Comparison of ENCODE assay signal across 8 cellular contexts in the genomic region with DNA sequence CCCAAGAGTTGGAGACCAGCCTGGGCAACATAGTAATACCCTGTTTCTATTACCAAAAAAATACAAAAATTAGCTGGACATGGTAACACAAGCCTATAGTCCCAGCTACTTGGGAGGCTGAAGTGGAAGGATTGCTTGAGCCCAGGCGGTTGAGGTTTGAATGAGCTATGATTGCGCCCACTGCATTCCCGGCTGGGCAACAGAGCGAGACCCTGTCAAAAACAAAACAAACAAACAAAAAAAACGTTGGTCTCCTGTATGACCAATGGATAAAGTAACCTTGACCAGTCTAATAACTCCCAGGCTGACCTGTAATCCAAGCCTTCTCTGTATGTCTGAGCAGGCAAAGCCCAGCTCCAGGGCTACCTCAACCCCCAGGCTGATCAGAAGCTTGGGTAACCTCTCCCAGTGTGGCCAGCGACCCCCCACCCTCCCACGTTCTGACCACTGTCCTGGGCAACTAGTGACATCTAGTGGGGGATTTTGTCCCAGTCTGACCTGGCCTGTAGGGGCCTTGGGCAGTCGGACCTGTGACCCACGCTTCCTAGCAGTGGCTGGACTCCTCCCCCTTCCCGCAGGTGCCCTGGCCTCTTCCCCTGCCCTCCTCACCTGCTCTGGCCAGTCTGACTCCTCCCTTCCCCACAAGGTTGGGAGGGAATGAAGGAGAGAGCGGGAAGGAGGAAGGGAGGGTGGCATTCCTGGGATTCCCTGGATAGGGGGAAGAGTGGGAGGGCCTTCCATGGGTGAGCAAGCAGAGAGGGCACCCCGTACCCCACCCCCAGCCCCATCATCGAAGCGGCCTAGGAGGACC. TPM values are rescaled to one million over a fixed set of nuclear protein-coding genes. Genes with fewer than 3 reads are reported as not detected.
DNase-seq lines count a peak whose midpoint lies in the region; ATAC-seq and TF ChIP-seq lines count a peak whose summit lies in the region.

No MANE protein-coding gene starts in this region.

- H3K27ac ChIP-seq in body of pancreas = peak overlapping the region; percentile 80 to 88 (median 83)

- H3K4me1 Mint-ChIP-seq in type B pancreatic cell (ENCODE audit: unreplicated experiment) = peaks cover 24% of the 10 kb centered on the region

- no peak overlapping the region for H3K4me3 ChIP-seq in body of pancreas
- H3K4me3 ChIP-seq in lower leg skin (ENCODE audit: low read depth, poor library complexity, severe bottlenecking) = no peak overlapping the region

- H3K36me3 ChIP-seq in body of pancreas (replicated peaks in 1 of 2; ENCODE audit: insufficient read depth in 1 of 2, low read depth in 2 of 2) = no peaks in the 10 kb centered on the region

- no peaks in the 10 kb centered on the region for H3K27me3 ChIP-seq in body of pancreas

- peaks cover 3% of the 10 kb centered on the region for H3K27me3 Mint-ChIP-seq in type B pancreatic cell

- DNase-seq in Ammon's horn (ENCODE audit: low spot score) = peak; percentile 47
- DNase-seq in body of pancreas = peak; percentile 57 to 75 (median 68)
- DNase-seq in kidney glomerular epithelial cell (lab: John Stamatoyannopoulos, UW) = peak; percentile 57
- no peak for DNase-seq in type B pancreatic cell (ENCODE audit: extremely low spot score, unreplicated experiment)
- DNase-seq in lower leg skin (ENCODE audit: low spot score in 2 of 2) = no peak
- no peak for DNase-seq in SW 1271 (lab: John Stamatoyannopoulos, UW)
- DNase-seq in activated CD4-positive, alpha-beta T cell treated with anti-CD3 and anti-CD28 coated beads, Interleukin-2, amount 50 U/mL, for 48 hours = no peak

- peak overlapping the region; percentile 84 for H3K4me3 Mint-ChIP-seq in type B pancreatic cell

- TF ChIP-seq EP300 in Ishikawa (IDR thresholded peaks at IDR 0.05; ENCODE audit: borderline replicate concordance) = peak; percentile 79

- no peaks in the 10 kb centered on the region for H3K9me3 Mint-ChIP-seq in type B pancreatic cell

- peak; percentile 79 for ATAC-seq in body of pancreas

- TF ChIP-seq RAD21 in Ishikawa (IDR thresholded peaks at IDR 0.05; ENCODE audit: low read depth) = peak; percentile 82

- TF ChIP-seq POLR2A in body of pancreas (IDR thresholded peaks at IDR 0.05) (no peak), lower leg skin (IDR thresholded peaks at IDR 0.05) (no peak)

- no peaks in the 10 kb centered on the region for H3K9me3 ChIP-seq in body of pancreas

- WGBS in body of pancreas, 2 donors = 19 to 28% methylated on average over 9 to 14 of the region's 14 CpGs
- WGBS in lower leg skin, 2 donors = 28 to 32% methylated on average over 13 to 14 of the region's 14 CpGs

- TF ChIP-seq CTCF in body of pancreas (IDR thresholded peaks at IDR 0.05) (peak in 4 of 7 experiments; percentile 25 to 49 (median 38)), type B pancreatic cell (conservative IDR thresholded peaks at IDR 0.05) (peak; percentile 68), lower leg skin (IDR thresholded peaks at IDR 0.05) (no peak)

- no peaks in the 10 kb centered on the region for H3K36me3 Mint-ChIP-seq in type B pancreatic cell

- intact Hi-C loops in body of pancreas (cut with DNase I) (no loop called here), lower leg skin (cut with DNase I; ENCODE audit: low total_unique reads) (no loop called here)

- peaks cover 32% of the 10 kb centered on the region for H3K4me1 ChIP-seq in body of pancreas

- peak overlapping the region; percentile 70 for H3K27ac Mint-ChIP-seq in type B pancreatic cell

TF ChIP-seq in Ishikawa, 13 proteins besides CTCF, POLR2A, EP300 and RAD21:
- TF ChIP-seq, protein P1, sequence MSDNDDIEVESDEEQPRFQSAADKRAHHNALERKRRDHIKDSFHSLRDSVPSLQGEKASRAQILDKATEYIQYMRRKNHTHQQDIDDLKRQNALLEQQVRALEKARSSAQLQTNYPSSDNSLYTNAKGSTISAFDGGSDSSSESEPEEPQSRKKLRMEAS (IDR thresholded peaks at IDR 0.05) = peak; percentile 62
- no peak for TF ChIP-seq CREB1 (IDR thresholded peaks at IDR 0.05; ENCODE audit: low read depth)
- peak; percentile 80; the same call in 1 of the 2 replicates for TF ChIP-seq TCF12 (IDR thresholded peaks at IDR 0.05; ENCODE audit: low read depth)
- TF ChIP-seq ZBTB7A (IDR thresholded peaks at IDR 0.05; ENCODE audit: low read depth) = peak; percentile 9; the same call in 1 of the 2 replicates
- peak; percentile 100 for TF ChIP-seq TEAD4 (IDR thresholded peaks at IDR 0.05)
- TF ChIP-seq, protein P2, sequence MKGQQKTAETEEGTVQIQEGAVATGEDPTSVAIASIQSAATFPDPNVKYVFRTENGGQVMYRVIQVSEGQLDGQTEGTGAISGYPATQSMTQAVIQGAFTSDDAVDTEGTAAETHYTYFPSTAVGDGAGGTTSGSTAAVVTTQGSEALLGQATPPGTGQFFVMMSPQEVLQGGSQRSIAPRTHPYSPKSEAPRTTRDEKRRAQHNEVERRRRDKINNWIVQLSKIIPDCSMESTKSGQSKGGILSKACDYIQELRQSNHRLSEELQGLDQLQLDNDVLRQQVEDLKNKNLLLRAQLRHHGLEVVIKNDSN (IDR thresholded peaks at IDR 0.05) = no peak
- peak; percentile 65 for TF ChIP-seq NFIC (IDR thresholded peaks at IDR 0.05)
- 0 out of 2 replicates have a peak, but pooled peaks have one; percentile 16 for TF ChIP-seq YY1 (IDR thresholded peaks at IDR 0.05; ENCODE audit: low read depth)

RNA-seq across cellular contexts. Expression of a gene that starts 1.0 kb away (rescaled TPM):
- total RNA-seq in body of pancreas (10 to 100 TPM; 89.2 to 89.3 TPM), type B pancreatic cell (ENCODE audit: low replicate concordance) (105 and 124 TPM in 2 replicates), lower leg skin (10 to 100 TPM; 32.3 to 73.5 (median 58.0) TPM)

RNA-seq across cellular contexts. Expression of a gene that starts 30.2 kb away (rescaled TPM):
- total RNA-seq in body of pancreas (10 to 100 TPM; 18.5 to 23.6 TPM), type B pancreatic cell (ENCODE audit: low replicate concordance) (13.9 and 37.7 TPM in 2 replicates), lower leg skin (10 to 100 TPM; 64.3 to 87.0 (median 75.6) TPM)

RNA-seq across cellular contexts. Expression of a gene that starts 38.2 kb away (rescaled TPM):
- total RNA-seq in body of pancreas (100 to 1,000 TPM in 1 of 2 donors, 10 to 100 TPM in 1; 54.0 to 137 TPM), type B pancreatic cell (ENCODE audit: low replicate concordance) (123 and 203 TPM in 2 replicates), lower leg skin (10 to 100 TPM; 75.2 to 91.1 (median 82.4) TPM)

RNA-seq across cellular contexts. Expression of a gene that starts 59.3 kb away (rescaled TPM):
- total RNA-seq in body of pancreas = 10 to 100 TPM; 26.2 to 72.5 TPM
- total RNA-seq in type B pancreatic cell (ENCODE audit: low replicate concordance) = 18.9 and 41.2 TPM in 2 replicates
- 10 to 100 TPM; 17.1 to 27.3 (median 19.0) TPM for total RNA-seq in lower leg skin

Comparison
In these comparisons a context has a peak if more than half of its experiments do, and no peak if none do; other contexts are left out.
1. DNase-seq: peak in Ammon's horn (single experiment), body of pancreas (4 of 4) and kidney glomerular epithelial cell (single experiment); none in type B pancreatic cell (single experiment), lower leg skin (0 of 2), SW 1271 (0 of 2) and activated CD4-positive, alpha-beta T cell treated with anti-CD3 and anti-CD28 coated beads, Interleukin-2, amount 50 U/mL, for 48 hours (0 of 2).
2. CTCF ChIP-seq: peak in body of pancreas (4 of 7) and type B pancreatic cell (single experiment); none in lower leg skin (0 of 3).